ENCODE assay signal across 9 cellular contexts in the genomic region with DNA sequence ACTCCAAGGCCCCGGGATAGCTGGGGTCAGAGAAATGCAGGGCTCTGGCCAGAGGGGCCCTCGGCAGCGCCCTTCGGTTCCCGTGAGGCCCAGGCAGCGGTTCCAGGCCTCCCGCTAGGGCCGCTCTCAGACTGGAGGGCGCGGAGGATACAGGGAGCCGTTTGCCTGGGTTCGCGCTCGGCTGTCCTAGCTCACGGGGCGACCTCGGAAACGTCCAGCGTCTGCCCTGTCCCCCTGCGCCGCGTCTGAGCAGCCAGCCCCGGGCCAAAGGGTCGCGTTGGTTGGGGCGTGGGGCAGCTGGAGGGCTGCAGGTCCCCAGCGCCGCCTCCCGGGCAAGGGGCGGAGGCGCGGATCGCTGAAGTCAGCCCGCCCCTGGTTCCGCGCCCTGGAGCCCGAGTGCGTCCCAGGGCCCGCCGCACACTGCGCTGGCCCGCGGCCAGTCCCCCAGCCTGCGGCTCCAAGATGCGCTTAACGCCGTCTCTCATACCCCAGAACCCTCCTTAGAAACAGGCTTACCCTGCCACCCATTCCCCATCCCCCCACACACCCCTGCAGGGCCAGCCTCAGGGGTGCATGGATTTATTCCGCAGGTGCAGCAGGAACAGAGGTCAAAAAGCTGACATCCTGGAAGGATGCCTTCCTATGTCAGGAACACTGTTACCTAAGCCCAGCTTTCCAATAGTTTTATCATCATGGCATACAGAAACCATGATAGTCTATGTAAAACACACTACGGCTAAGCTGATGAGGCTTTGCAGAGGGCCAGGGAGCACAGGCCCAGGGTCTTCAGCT. TPM values are rescaled to one million over a fixed set of nuclear protein-coding genes. Genes with fewer than 3 reads are reported as not detected.
DNase-seq lines count a peak whose midpoint lies in the region; ATAC-seq and TF ChIP-seq lines count a peak whose summit lies in the region.
"Had no signal": no experiment of that assay in that cellular context is flagged by ENCODE, and none has a peak within 500 bp of the region (broad histone marks: within the 10 kb centered on the region; RNA-seq: fewer than 3 reads in every experiment).

No MANE protein-coding gene starts in this region.

- peak in 1 of 2 donors; percentile 10 for TF ChIP-seq CTCF in left lung (IDR thresholded peaks at IDR 0.05)

- peaks cover 3% of the 10 kb centered on the region for H3K4me1 ChIP-seq in ectodermal cell (ENCODE audit: control insufficient read depth, insufficient read depth, low read length)
- no peaks in the 10 kb centered on the region for H3K4me1 ChIP-seq in left lung
- H3K4me1 ChIP-seq in thymus (ENCODE audit: control insufficient read depth, insufficient read depth, low read length): no peaks in the 10 kb centered on the region

- intact Hi-C loops in left lung (cut with DNase I): no loop called here

- 7% methylated on average over 48 to 49 of the region's 49 CpGs for WGBS in ectodermal cell, 2 experiments
- WGBS in thymus: 8% methylated on average over 49 of the region's 49 CpGs

- no peaks in the 10 kb centered on the region for H3K9me3 ChIP-seq in ectodermal cell (ENCODE audit: control insufficient read depth, low read length)
- H3K9me3 ChIP-seq in left lung: no peaks in the 10 kb centered on the region
- no peaks in the 10 kb centered on the region for H3K9me3 ChIP-seq in thymus (ENCODE audit: control insufficient read depth)

- H3K27ac ChIP-seq in ectodermal cell (ENCODE audit: insufficient read depth, low read depth, low read length, poor library complexity, severe bottlenecking): no peak overlapping the region
- H3K27ac ChIP-seq in left lung: no peak overlapping the region
- no peak overlapping the region for H3K27ac ChIP-seq in thymus (ENCODE audit: low read depth)
- H3K27ac ChIP-seq: 22Rv1 had no signal

- H3K27me3 ChIP-seq in ectodermal cell (ENCODE audit: control insufficient read depth, insufficient read depth, low read length, poor library complexity, severe bottlenecking) (peaks cover 41% of the 10 kb centered on the region), left lung (peaks cover 15 to 59% of the 10 kb centered on the region in 2 donors), thymus (ENCODE audit: control insufficient read depth, insufficient read depth) (peaks cover 15% of the 10 kb centered on the region)

- DNase-seq in DMS 273 (lab: John Stamatoyannopoulos, UW; ENCODE audit: unreplicated experiment) (peak; percentile 68), DMS 273 treated with DMSO at 0.1 percent for 48 hours (lab: John Stamatoyannopoulos, UW) (no peak), left lung (no peak), DMS153 (lab: John Stamatoyannopoulos, UW) (no peak), epidermal melanocyte (ENCODE audit: insufficient read length, low spot score) (no peak), cerebellar cortex (ENCODE audit: low spot score) (no peak)

- H3K36me3 ChIP-seq in ectodermal cell (ENCODE audit: control insufficient read depth, insufficient read depth, low read length) (no peaks in the 10 kb centered on the region), left lung (no peaks in the 10 kb centered on the region), thymus (ENCODE audit: control insufficient read depth, insufficient read depth) (no peaks in the 10 kb centered on the region)

- peak; percentile 85 for ATAC-seq in left lung

- H3K4me3 ChIP-seq in ectodermal cell (ENCODE audit: insufficient read depth, low read depth, low read length): peak overlapping the region; percentile 44
- peak overlapping the region in 1 of 2 donors; percentile 17 for H3K4me3 ChIP-seq in left lung
- peak overlapping the region; percentile 19 for H3K4me3 ChIP-seq in thymus (ENCODE audit: low read length)

RNA-seq across cellular contexts. Expression of a gene that starts 22.1 kb away (rescaled TPM):
- not detected for polyA plus RNA-seq in ectodermal cell (2013, experiment 1 of 4)
- not detected for polyA plus RNA-seq in ectodermal cell (2013, experiment 2 of 4)
- polyA plus RNA-seq in ectodermal cell (2013, experiment 3 of 4): not detected
- not detected for polyA plus RNA-seq in ectodermal cell (2013, experiment 4 of 4)
- not detected for total RNA-seq in left lung
- 0.09 TPM for polyA plus RNA-seq in thymus

RNA-seq across cellular contexts. Expression of a gene that starts 36.1 kb away (rescaled TPM):
- polyA plus RNA-seq in ectodermal cell (2013, experiment 1 of 4): 0.13 TPM
- 0.27 TPM for polyA plus RNA-seq in ectodermal cell (2013, experiment 2 of 4)
- polyA plus RNA-seq in ectodermal cell (2013, experiment 3 of 4): 0.21 TPM
- 0.36 TPM for polyA plus RNA-seq in ectodermal cell (2013, experiment 4 of 4)
- total RNA-seq in left lung: 1 to 10 TPM; 1.5 to 2.7 TPM
- polyA plus RNA-seq in thymus: 2.9 TPM
